ENCODE assay signal across 9 cellular contexts in genomic region chr4:59553063-59553738, GRCh38.
DNase-seq lines count a peak whose midpoint lies in the region; ATAC-seq and TF ChIP-seq lines count a peak whose summit lies in the region.
"Had no signal": no experiment of that assay in that cellular context is flagged by ENCODE, and none has a peak within 500 bp of the region (broad histone marks: within the 10 kb centered on the region; RNA-seq: fewer than 3 reads in every experiment).

No MANE protein-coding gene starts in this region.

- peak; percentile 84 for ATAC-seq in GM19351 (IDR thresholded peaks at IDR 0.05; ENCODE audit: unreplicated experiment)
- ATAC-seq in HG03432 (IDR thresholded peaks at IDR 0.05; ENCODE audit: unreplicated experiment) = peak; percentile 99
- no peak for ATAC-seq in left ventricle myocardium superior

- DNase-seq in renal cortical epithelial cell (ENCODE audit: low read depth) (peak; percentile 56), left ventricle myocardium superior (no peak)
- no peak for DNase-seq in stimulated activated naive CD4-positive, alpha-beta T cell treated with Interleukin-2 at 50 U/mL for 16 hours (lab: John Stamatoyannopoulos, UW)
- no peak for DNase-seq in NK-92 treated with Interleukin-12 subunit alpha and Interleukin-12 subunit beta, amount 100 ng/mL, for 24 hours (lab: John Stamatoyannopoulos, UW)
- DNase-seq: activated T-cell treated with anti-CD3 and anti-CD28 coated beads, Interleukin-2, amount 50 U/mL, for 4 hours had no signal

- H3K4me1 ChIP-seq in ACC112 (ENCODE audit: control insufficient read depth, insufficient read depth, low read length, unreplicated experiment) = peaks cover 5% of the 10 kb centered on the region

- intact Hi-C loops in left ventricle myocardium superior (cut with micrococcal nuclease) = no loop called here

- no peak for TF ChIP-seq CTCF in WI38 (IDR thresholded peaks at IDR 0.05; ENCODE audit: low read depth, low read length)

- peak overlapping the region; percentile 71 for H2AFZ ChIP-seq in ACC112 (ENCODE audit: low read length, unreplicated experiment)

- H3K36me3 ChIP-seq in ACC112 (ENCODE audit: insufficient read depth, low read length) = no peaks in the 10 kb centered on the region

- peak overlapping the region; percentile 47 for H3K27ac ChIP-seq in ACC112 (ENCODE audit: low read depth, low read length)

- H3K79me2 ChIP-seq in ACC112 (ENCODE audit: control insufficient read depth, insufficient read depth, low read length, unreplicated experiment) = no peaks in the 10 kb centered on the region

- H3K4me3 ChIP-seq in ACC112 (ENCODE audit: low read depth, low read length) = peak overlapping the region; percentile 67
- 0 out of 2 replicates have a peak overlapping the region, but pooled peaks have one; percentile 18 for H3K4me3 ChIP-seq in WI38 (ENCODE audit: low read depth, low read length)

- H3K27me3 ChIP-seq in ACC112 (ENCODE audit: insufficient read depth, low read length) = no peaks in the 10 kb centered on the region
